Comparison of ENCODE assay signal across 30 cellular contexts in the genomic region with DNA sequence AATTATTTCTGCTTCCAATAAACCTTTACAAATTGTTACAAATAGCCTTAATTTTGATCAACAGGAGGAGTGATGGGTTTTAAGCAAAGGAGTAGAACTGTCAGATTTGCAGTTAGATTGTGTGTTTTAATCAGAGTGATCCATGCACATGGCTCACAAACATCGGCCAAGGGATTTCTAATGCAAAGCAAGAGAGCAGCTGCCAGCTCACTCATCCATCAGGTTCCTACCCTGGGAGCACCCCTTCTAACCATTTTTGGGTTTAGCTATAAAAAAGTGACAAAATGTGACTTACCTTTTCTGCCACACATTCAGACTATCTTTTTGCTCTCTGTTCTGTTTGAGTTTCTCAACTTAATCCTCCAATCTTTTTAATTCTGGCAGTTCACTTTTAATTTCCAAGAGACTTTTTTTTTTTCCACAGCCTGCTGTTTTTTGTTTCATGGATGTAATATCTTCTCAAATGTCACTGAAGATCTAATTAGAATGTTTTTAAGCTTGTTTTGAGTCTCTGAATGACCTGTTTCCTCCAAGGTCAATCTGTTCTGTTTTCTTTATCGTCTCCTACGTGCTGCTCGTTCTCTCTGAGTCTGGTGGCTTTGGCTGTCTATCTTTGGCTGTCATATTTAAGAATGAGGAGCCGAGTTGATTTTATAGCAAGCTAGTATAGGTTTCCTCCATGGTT. TPM values are rescaled to one million over a fixed set of nuclear protein-coding genes. Genes with fewer than 3 reads are reported as not detected.
"Had no signal": no experiment of that assay in that cellular context is flagged by ENCODE, and none has a peak within 500 bp of the region (broad histone marks: within the 10 kb centered on the region; RNA-seq: fewer than 3 reads in every experiment).

No MANE protein-coding gene starts in this region.

- DNase-seq: activated CD4-positive, alpha-beta memory T cell treated with anti-CD3 and anti-CD28 coated beads, Interleukin-2, amount 10 ng/mL, durations not matched to agents 7 days and 5 days; activated CD4-positive, alpha-beta T cell treated with anti-CD3 and anti-CD28 coated beads, Interleukin-2, amount 50 U/mL, for 1 hour; activated CD4-positive, CD25-positive, alpha-beta regulatory T cell; activated gamma-delta T cell; activated naive CD4-positive, alpha-beta T cell treated with anti-CD3 and anti-CD28 coated beads for 36 hours; activated T-cell treated with anti-CD3 and anti-CD28 coated beads for 4 hours; activated T-cell treated with anti-CD3 and anti-CD28 coated beads, Interleukin-2, amount 50 U/mL, for 48 hours; amygdala; Kasumi-1; KBM-7; NCI-H1048; NCI-H146; NCI-H187 treated with DMSO at 0.1 percent for 48 hours; NCI-H2081 treated with DMSO at 0.1 percent for 48 hours; NCI-H510A treated with DMSO at 0.1 percent for 48 hours; NK-92 treated with Interleukin-12 subunit alpha and Interleukin-12 subunit beta, amount 100 ng/mL, for 24 hours; OCI-M1; Peyer's patch; Right ventricle myocardium superior; T-helper 17 cell; T1000 had no signal

- H3K36me3 ChIP-seq: Peyer's patch, SJCRH30 had no signal

- H3K9me3 Mint-ChIP-seq: activated CD4-positive, alpha-beta memory T cell treated with anti-CD3 and anti-CD28 coated beads, Interleukin-2, amount 10 ng/mL, durations not matched to agents 7 days and 5 days; activated naive CD4-positive, alpha-beta T cell treated with anti-CD3 and anti-CD28 coated beads for 36 hours; activated T-helper 17 cell treated with anti-CD3 and anti-CD28 coated beads, Interleukin-2, amount 50 U/mL, for 72 hours; brain; central memory CD8-positive, alpha-beta T cell had no signal

- ATAC-seq: activated T-helper 17 cell treated with anti-CD3 and anti-CD28 coated beads, Interleukin-2, amount 50 U/mL, for 72 hours; T-helper 17 cell had no signal

- H3K4me1 Mint-ChIP-seq: activated CD4-positive, alpha-beta memory T cell treated with anti-CD3 and anti-CD28 coated beads, Interleukin-2, amount 10 ng/mL, durations not matched to agents 7 days and 5 days; activated T-helper 17 cell treated with anti-CD3 and anti-CD28 coated beads, Interleukin-2, amount 50 U/mL, for 72 hours; central memory CD8-positive, alpha-beta T cell; T-helper 17 cell had no signal

- H3K4me1 ChIP-seq: Peyer's patch, SJCRH30 had no signal

- H3K4me3 ChIP-seq: Peyer's patch, SJCRH30 had no signal

- H3K27ac ChIP-seq: Peyer's patch, RWPE1, SJCRH30 had no signal

- H3K9me3 ChIP-seq: Peyer's patch, SJCRH30 had no signal

- H3K4me3 Mint-ChIP-seq: activated CD4-positive, alpha-beta memory T cell treated with anti-CD3 and anti-CD28 coated beads, Interleukin-2, amount 10 ng/mL, durations not matched to agents 7 days and 5 days; activated naive CD4-positive, alpha-beta T cell treated with anti-CD3 and anti-CD28 coated beads for 36 hours; activated naive CD8-positive, alpha-beta T cell; activated T-helper 17 cell treated with anti-CD3 and anti-CD28 coated beads, Interleukin-2, amount 50 U/mL, for 72 hours; brain; central memory CD8-positive, alpha-beta T cell; T-helper 17 cell had no signal

- H3K36me3 Mint-ChIP-seq: activated naive CD8-positive, alpha-beta T cell; brain had no signal

- FAIRE-seq: astrocyte, TTC549 had no signal

- H3K27ac Mint-ChIP-seq: activated CD4-positive, alpha-beta memory T cell treated with anti-CD3 and anti-CD28 coated beads, Interleukin-2, amount 10 ng/mL, durations not matched to agents 7 days and 5 days; activated naive CD4-positive, alpha-beta T cell treated with anti-CD3 and anti-CD28 coated beads for 36 hours; activated naive CD8-positive, alpha-beta T cell; activated T-helper 17 cell treated with anti-CD3 and anti-CD28 coated beads, Interleukin-2, amount 50 U/mL, for 72 hours; brain; T-helper 17 cell had no signal

- H3K27me3 ChIP-seq: Peyer's patch, SJCRH30 had no signal

RNA-seq across cellular contexts. Expression of a gene that starts 6.0 kb away (rescaled TPM):
- total RNA-seq: activated CD4-positive, alpha-beta memory T cell treated with anti-CD3 and anti-CD28 coated beads, Interleukin-2, amount 10 ng/mL, durations not matched to agents 7 days and 5 days; activated CD8-positive, alpha-beta memory T cell treated with anti-CD3 and anti-CD28 coated beads for 36 hours; activated naive CD4-positive, alpha-beta T cell treated with anti-CD3 and anti-CD28 coated beads for 36 hours; activated T-helper 17 cell treated with anti-CD3 and anti-CD28 coated beads, Interleukin-2, amount 50 U/mL, for 72 hours; astrocyte; Peyer's patch; Right ventricle myocardium superior; SJCRH30; T-helper 17 cell had no signal
